In genomic region chr19:5588906-5589676, GRCh38 we compare ENCODE assay signal across 29 cellular contexts. TPM values are rescaled to one million over a fixed set of nuclear protein-coding genes. Genes with fewer than 3 reads are reported as not detected.
DNase-seq lines count a peak whose midpoint lies in the region; ATAC-seq and TF ChIP-seq lines count a peak whose summit lies in the region.
"Had no signal": no experiment of that assay in that cellular context is flagged by ENCODE, and none has a peak within 500 bp of the region (broad histone marks: within the 10 kb centered on the region; RNA-seq: fewer than 3 reads in every experiment).

No MANE protein-coding gene starts in this region.

- no peak for TF ChIP-seq CTCF in foreskin fibroblast (IDR thresholded peaks at IDR 0.05; ENCODE audit: low read depth, low read length)

- peak overlapping the region; percentile 25 for H3K27ac ChIP-seq in skeletal muscle tissue (ENCODE audit: low read depth, low read length)
- H3K27ac ChIP-seq: 22Rv1, ovary, Peyer's patch, sigmoid colon, SJSA1 had no signal

- peak; percentile 70 for DNase-seq in DMS53 (lab: John Stamatoyannopoulos, UW)
- no peak for DNase-seq in DMS53 treated with DMSO at 0.1 percent for 48 hours (lab: John Stamatoyannopoulos, UW; ENCODE audit: unreplicated experiment)
- DNase-seq in activated naive CD8-positive, alpha-beta T cell treated with anti-CD3 and anti-CD28 coated beads, Interleukin-2, amount 50 U/mL, for 24 hours = no peak
- DNase-seq in left kidney (ENCODE audit: low read depth, low spot score) = peak; percentile 24
- no peak for DNase-seq in foreskin fibroblast
- DNase-seq in COLO829 (ENCODE audit: low spot score) = no peak
- DNase-seq in SIG-M5 treated with dmso at 0.1 percent for 504 hours (lab: John Stamatoyannopoulos, UW; ENCODE audit: unreplicated experiment) = no peak
- DNase-seq: activated CD4-positive, alpha-beta T cell treated with anti-CD3 and anti-CD28 coated beads for 36 hours; activated CD8-positive, alpha-beta memory T cell treated with anti-CD3 and anti-CD28 coated beads for 24 hours; activated naive CD4-positive, alpha-beta T cell treated with Interleukin-2 at 50 U/mL for 16 hours; activated T-cell treated with anti-CD3 and anti-CD28 coated beads, Interleukin-2, amount 50 U/mL, for 24 hours; CD8-positive, alpha-beta memory T cell; DND-41; mesenchymal stem cell; NCI-H1048; NCI-H187; NCI-H526 treated with DMSO at 0.1 percent for 48 hours; ovary; Peyer's patch; sigmoid colon; stimulated activated CD8-positive, alpha-beta memory T cell treated with anti-CD3 and anti-CD28 coated beads, Interleukin-4, amount 100 ng/mL, for 48 hours; trophoblast cell had no signal

- no peaks in the 10 kb centered on the region for H3K27me3 Mint-ChIP-seq in activated naive CD8-positive, alpha-beta T cell treated with anti-CD3 and anti-CD28 coated beads, Interleukin-2, amount 50 U/mL, for 24 hours
- H3K27me3 Mint-ChIP-seq: activated CD4-positive, alpha-beta T cell treated with anti-CD3 and anti-CD28 coated beads for 36 hours; activated T-cell treated with anti-CD3 and anti-CD28 coated beads, Interleukin-2, amount 50 U/mL, for 24 hours had no signal

- H3K4me3 ChIP-seq in skeletal muscle tissue (ENCODE audit: low read length in 3 of 3) (no peak overlapping the region), foreskin fibroblast (ENCODE audit: low read depth in 1 of 2, low read length in 2 of 2) (no peak overlapping the region)
- H3K4me3 ChIP-seq: GM12878, ovary, Peyer's patch, sigmoid colon, SJSA1 had no signal

- peak overlapping the region in 2 of 3 donors; percentile 23 to 30 for H3K9ac ChIP-seq in skeletal muscle tissue (ENCODE audit: low read depth in 1 of 3, low read length in 3 of 3)

- peaks cover 19% of the 10 kb centered on the region for H3K4me1 Mint-ChIP-seq in activated naive CD8-positive, alpha-beta T cell treated with anti-CD3 and anti-CD28 coated beads, Interleukin-2, amount 50 U/mL, for 24 hours

- H3K36me3 Mint-ChIP-seq in activated naive CD8-positive, alpha-beta T cell treated with anti-CD3 and anti-CD28 coated beads, Interleukin-2, amount 50 U/mL, for 24 hours (ENCODE audit: low read depth) = peaks cover 46% of the 10 kb centered on the region

- H3K9me3 ChIP-seq in skeletal muscle tissue (ENCODE audit: control insufficient read depth in 3 of 3, low read length in 3 of 3) = no peaks in the 10 kb centered on the region
- H3K9me3 ChIP-seq: ovary, Peyer's patch, sigmoid colon, SJSA1 had no signal

- peaks cover 69 to 76% (median 74%) of the 10 kb centered on the region in 3 donors for H3K36me3 ChIP-seq in skeletal muscle tissue (ENCODE audit: control insufficient read depth in 3 of 3, insufficient read depth in 3 of 3, low read length in 3 of 3)
- H3K36me3 ChIP-seq: ovary had no signal

- no peak for ATAC-seq in activated naive CD8-positive, alpha-beta T cell treated with anti-CD3 and anti-CD28 coated beads, Interleukin-2, amount 50 U/mL, for 24 hours
- ATAC-seq: activated CD4-positive, alpha-beta T cell treated with anti-CD3 and anti-CD28 coated beads for 36 hours; GM12878 had no signal

- no peaks in the 10 kb centered on the region for H3K9me3 Mint-ChIP-seq in activated naive CD8-positive, alpha-beta T cell treated with anti-CD3 and anti-CD28 coated beads, Interleukin-2, amount 50 U/mL, for 24 hours
- H3K9me3 Mint-ChIP-seq: activated T-cell treated with anti-CD3 and anti-CD28 coated beads, Interleukin-2, amount 50 U/mL, for 24 hours; CD8-positive, alpha-beta memory T cell; T-helper 1 cell treated with Interleukin-12 subunit alpha and Interleukin-12 subunit beta and Interleukin-4 antibody, amounts not matched to agents 30 μg/mL and 1 μg/mL, for 36 hours had no signal

- H3K4me3 Mint-ChIP-seq in activated naive CD8-positive, alpha-beta T cell treated with anti-CD3 and anti-CD28 coated beads, Interleukin-2, amount 50 U/mL, for 24 hours = no peak overlapping the region
- H3K4me3 Mint-ChIP-seq: activated CD4-positive, alpha-beta T cell treated with anti-CD3 and anti-CD28 coated beads for 36 hours; activated T-cell treated with anti-CD3 and anti-CD28 coated beads, Interleukin-2, amount 50 U/mL, for 24 hours; T-helper 1 cell treated with Interleukin-12 subunit alpha and Interleukin-12 subunit beta and Interleukin-4 antibody, amounts not matched to agents 30 μg/mL and 1 μg/mL, for 36 hours had no signal

- H3K27me3 ChIP-seq in skeletal muscle tissue (ENCODE audit: control insufficient read depth in 3 of 3, insufficient read depth in 3 of 3, low read length in 3 of 3) = no peaks in the 10 kb centered on the region
- H3K27me3 ChIP-seq: ovary, Peyer's patch, sigmoid colon, SJSA1 had no signal

- peaks cover 28 to 40% (median 33%) of the 10 kb centered on the region in 3 donors for H3K4me1 ChIP-seq in skeletal muscle tissue (ENCODE audit: control insufficient read depth in 3 of 3, insufficient read depth in 3 of 3, low read length in 3 of 3)
- H3K4me1 ChIP-seq: SJSA1 had no signal

- peak overlapping the region; percentile 5 for H3K27ac Mint-ChIP-seq in activated naive CD8-positive, alpha-beta T cell treated with anti-CD3 and anti-CD28 coated beads, Interleukin-2, amount 50 U/mL, for 24 hours
- H3K27ac Mint-ChIP-seq: activated CD4-positive, alpha-beta T cell treated with anti-CD3 and anti-CD28 coated beads for 36 hours; activated T-cell treated with anti-CD3 and anti-CD28 coated beads, Interleukin-2, amount 50 U/mL, for 24 hours; T-helper 1 cell treated with Interleukin-12 subunit alpha and Interleukin-12 subunit beta and Interleukin-4 antibody, amounts not matched to agents 30 μg/mL and 1 μg/mL, for 36 hours had no signal

RNA-seq across cellular contexts. Expression of gene TINCR, which starts 21.3 kb away (rescaled TPM):
- total RNA-seq in skeletal muscle tissue = not detected
- total RNA-seq: LHCN-M2, myocyte, SJSA1 had no signal

RNA-seq across cellular contexts. Expression of gene SAFB2, which starts 33.5 kb away (rescaled TPM):
- total RNA-seq in skeletal muscle tissue = 23.5 TPM

RNA-seq across cellular contexts. Expression of gene SAFB, which starts 33.8 kb away (rescaled TPM):
- total RNA-seq in skeletal muscle tissue = 61.1 TPM

Comparison
In these comparisons a context has a peak if more than half of its experiments do, and no peak if none do; other contexts are left out.
1. DNase-seq: peak in DMS53 (single experiment) and left kidney (single experiment); none in DMS53 treated with DMSO at 0.1 percent for 48 hours (single experiment), activated naive CD8-positive, alpha-beta T cell treated with anti-CD3 and anti-CD28 coated beads, Interleukin-2, amount 50 U/mL, for 24 hours (single experiment), foreskin fibroblast (0 of 2), COLO829 (single experiment) and SIG-M5 treated with dmso at 0.1 percent for 504 hours (single experiment).